ENCODE assay signal across 9 cellular contexts in the genomic region with DNA sequence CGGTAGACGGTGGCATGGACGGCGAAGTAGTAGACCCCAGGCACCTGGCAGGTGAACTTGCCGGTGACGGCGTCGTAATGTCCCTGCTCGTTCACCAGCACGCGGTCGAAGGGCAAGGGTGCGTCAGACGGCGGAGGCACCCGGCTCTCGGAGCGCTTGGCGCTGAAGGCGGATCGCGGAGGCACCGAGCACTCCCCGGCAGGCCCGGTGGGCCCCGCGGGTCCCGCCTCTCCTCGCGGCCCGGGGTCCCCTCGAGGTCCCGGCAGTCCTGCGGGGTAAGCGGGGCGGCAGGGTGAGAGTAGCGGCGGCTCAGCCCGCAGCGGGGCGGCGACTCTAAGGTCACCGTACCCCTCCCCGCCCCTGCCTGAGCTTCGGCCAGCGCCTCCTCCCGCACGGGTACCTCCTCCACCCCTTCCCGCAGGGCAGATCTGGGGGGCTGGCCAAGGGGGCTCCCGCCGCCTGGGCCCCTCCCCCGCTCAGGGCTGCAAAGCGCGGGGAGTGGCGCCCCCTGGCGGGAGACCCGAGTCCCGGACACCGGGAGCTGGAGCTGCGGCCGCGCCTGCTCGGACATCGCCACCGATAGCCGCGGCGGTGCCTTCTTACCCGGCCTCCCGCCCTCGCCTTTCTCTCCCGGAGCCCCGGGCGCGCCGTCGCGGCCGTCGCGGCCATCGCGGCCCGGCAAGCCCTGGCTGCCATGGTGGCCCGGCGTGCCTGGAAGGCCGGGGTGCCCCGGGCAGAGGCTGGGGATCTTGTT. TPM values are rescaled to one million over a fixed set of nuclear protein-coding genes. Genes with fewer than 3 reads are reported as not detected.
A peak's percentile ranks its signal among the peaks of the same experiment; 100 is the strongest.
DNase-seq lines count a peak whose midpoint lies in the region; ATAC-seq and TF ChIP-seq lines count a peak whose summit lies in the region.
"Had no signal": no experiment of that assay in that cellular context is flagged by ENCODE, and none has a peak within 500 bp of the region (broad histone marks: within the 10 kb centered on the region; RNA-seq: fewer than 3 reads in every experiment).

No MANE protein-coding gene starts in this region.

- in situ Hi-C loops in GM13977 (cut with MboI; ENCODE audit: low pct_unique_long_range_greater_than_20kb, low sequenced_read_pairs, unreplicated experiment), result no loop called here

- TF ChIP-seq CTCF in AG04449 (IDR thresholded peaks at IDR 0.05; ENCODE audit: insufficient read depth, low read length, missing control alignments) (peak; percentile 91), GM13977 (IDR thresholded peaks at IDR 0.05; ENCODE audit: extremely low read depth, insufficient read depth, missing control alignments) (peak; percentile 81), activated B cell treated with CpG ODN at 0.5 μM for 24 hours (IDR thresholded peaks at IDR 0.05) (no peak), upper lobe of right lung (IDR thresholded peaks at IDR 0.05) (peak; percentile 86)

- POLR2A ChIA-PET in AG04449 (lab: Yijun Ruan, JAX), result interaction anchor here (0.7 kb wide), 1 partner anchor 135 kb away, joined by 3 read pairs; no protein-coding TSS in a partner anchor
- POLR2A ChIA-PET in activated B cell treated with CpG ODN at 0.5 μM for 24 hours (lab: Charles Lee), result no interaction called here

- peaks cover 31% of the 10 kb centered on the region for H3K4me1 Mint-ChIP-seq in activated B cell treated with CpG ODN at 0.5 μM for 24 hours

- peaks cover 36% of the 10 kb centered on the region for H3K27me3 Mint-ChIP-seq in activated B cell treated with CpG ODN at 0.5 μM for 24 hours

- CTCF ChIA-PET in AG04449 (lab: Yijun Ruan, JAX), result interaction anchor here (0.7 to 14.1 kb wide), 35 partner anchors 8 to 254 kb away, joined by 3 to 358 read pairs (median 6); a partner anchor contains a TSS
- CTCF ChIA-PET in activated B cell treated with CpG ODN at 0.5 μM for 24 hours (lab: Charles Lee), result interaction anchor here (0.6 to 3.3 kb wide), 6 partner anchors 9 to 272 kb away, joined by 3 to 38 read pairs (median 4); a partner anchor contains a TSS

- H3K36me3 ChIP-seq in esophagus (ENCODE audit: control insufficient read depth in 2 of 2, insufficient read depth in 2 of 2, low read length in 1 of 2), result peaks cover 0 to 9% of the 10 kb centered on the region in 2 donors
- H3K36me3 ChIP-seq in mucosa of stomach (ENCODE audit: control insufficient read depth, insufficient read depth, low read length), result no peaks in the 10 kb centered on the region
- H3K36me3 ChIP-seq in upper lobe of right lung, result peaks cover 8% of the 10 kb centered on the region

- no peaks in the 10 kb centered on the region for H3K27me3 ChIP-seq in esophagus (ENCODE audit: control insufficient read depth in 1 of 2, insufficient read depth in 2 of 2, low read length in 2 of 2)
- peaks cover 46% of the 10 kb centered on the region for H3K27me3 ChIP-seq in mucosa of stomach (ENCODE audit: control insufficient read depth, insufficient read depth, low read length)
- peaks cover 18% of the 10 kb centered on the region for H3K27me3 ChIP-seq in upper lobe of right lung

- intact Hi-C loops in activated B cell treated with CpG ODN at 0.5 μM for 24 hours (cut with micrococcal nuclease), result loop anchor here (1.0 kb wide), 1 partner anchor 17 kb away; no protein-coding TSS in a partner anchor
- intact Hi-C loops in upper lobe of right lung (cut with DNase I), result no loop called here

- WGBS in esophagus, 2 donors, result 8 to 9% methylated on average over 81 to 88 of the region's 88 CpGs

- peak overlapping the region; percentile 59 for H3K4me3 ChIP-seq in AG04449 (ENCODE audit: low read depth, low read length)
- H3K4me3 ChIP-seq in esophagus (ENCODE audit: low read depth in 1 of 2, low read length in 2 of 2), result peak overlapping the region; percentile 37 to 38
- H3K4me3 ChIP-seq in mucosa of stomach (ENCODE audit: low read length), result no peak overlapping the region
- peak overlapping the region; percentile 54 for H3K4me3 ChIP-seq in upper lobe of right lung

- no peaks in the 10 kb centered on the region for H3K9me3 Mint-ChIP-seq in activated B cell treated with CpG ODN at 0.5 μM for 24 hours

- H3K9me3 ChIP-seq in esophagus (ENCODE audit: control insufficient read depth in 2 of 2, insufficient read depth in 1 of 2, low read depth in 1 of 2, low read length in 1 of 2) (no peaks in the 10 kb centered on the region), mucosa of stomach (ENCODE audit: control insufficient read depth, low read length) (no peaks in the 10 kb centered on the region), upper lobe of right lung (no peaks in the 10 kb centered on the region)

- peaks cover 12% of the 10 kb centered on the region for H3K36me3 Mint-ChIP-seq in activated B cell treated with CpG ODN at 0.5 μM for 24 hours (ENCODE audit: low read depth)

- H3K4me1 ChIP-seq in esophagus (ENCODE audit: control insufficient read depth in 2 of 2, insufficient read depth in 2 of 2, low read length in 1 of 2) (peaks cover 16 to 30% of the 10 kb centered on the region in 2 donors), mucosa of stomach (ENCODE audit: control insufficient read depth, insufficient read depth, low read length) (peaks cover 46% of the 10 kb centered on the region), upper lobe of right lung (peaks cover 32% of the 10 kb centered on the region)

- peak overlapping the region; percentile 66 for H3K9ac ChIP-seq in mucosa of stomach (ENCODE audit: low read length)

- H3K27ac ChIP-seq in esophagus (ENCODE audit: low read depth in 2 of 2, low read length in 1 of 2) (peak overlapping the region; percentile 63 to 82), upper lobe of right lung (peak overlapping the region; percentile 85)

- H3K27ac Mint-ChIP-seq in activated B cell treated with CpG ODN at 0.5 μM for 24 hours, result no peak overlapping the region

- ATAC-seq in activated B cell treated with CpG ODN at 0.5 μM for 24 hours (ENCODE audit: low read depth), result peak; percentile 16
- ATAC-seq in upper lobe of right lung, result peak; percentile 66
- no peak for ATAC-seq in GM21576 (IDR thresholded peaks at IDR 0.05; ENCODE audit: unreplicated experiment)
- no peak for ATAC-seq in HG02840 (IDR thresholded peaks at IDR 0.05; ENCODE audit: low FRiP score, unreplicated experiment)

- H3K4me3 Mint-ChIP-seq in activated B cell treated with CpG ODN at 0.5 μM for 24 hours, result no peak overlapping the region

- DNase-seq in AG04449 (ENCODE audit: low read depth, low spot score) (no peak), GM13977 (ENCODE audit: low spot score) (peak; percentile 86), activated B cell treated with CpG ODN at 0.5 μM for 24 hours (peak; percentile 19), upper lobe of right lung (peak; percentile 89)

RNA-seq across cellular contexts. Expression of a gene that starts 0.9 kb away (rescaled TPM):
- total RNA-seq in activated B cell treated with CpG ODN at 0.5 μM for 24 hours (not detected in 2 replicates), upper lobe of right lung (47.6 TPM)
- 1 to 10 TPM; 4.8 to 6.7 TPM for polyA plus RNA-seq in esophagus

RNA-seq across cellular contexts. Expression of a gene that starts 5.4 kb away (rescaled TPM):
- total RNA-seq in activated B cell treated with CpG ODN at 0.5 μM for 24 hours (20.1 and 21.2 TPM in 2 replicates), upper lobe of right lung (23.2 TPM)
- polyA plus RNA-seq in esophagus, result 10 to 100 TPM in 1 of 2 donors, 1 to 10 TPM in 1; 7.4 to 16.2 TPM

RNA-seq across cellular contexts. Expression of a gene that starts 6.7 kb away (rescaled TPM):
- total RNA-seq in activated B cell treated with CpG ODN at 0.5 μM for 24 hours, result not detected in 2 replicates
- not detected for polyA plus RNA-seq in esophagus
- total RNA-seq in upper lobe of right lung, result not detected
- total RNA-seq: pulmonary artery endothelial cell had no signal

RNA-seq across cellular contexts. Expression of a gene that starts 22.8 kb away (rescaled TPM):
- total RNA-seq in activated B cell treated with CpG ODN at 0.5 μM for 24 hours, result 0.15 and 0.20 TPM in 2 replicates
- polyA plus RNA-seq in esophagus, result 10 to 100 TPM; 10.3 to 34.4 TPM
- 134 TPM for total RNA-seq in upper lobe of right lung

RNA-seq across cellular contexts. Expression of a gene that starts 41.7 kb away (rescaled TPM):
- total RNA-seq in activated B cell treated with CpG ODN at 0.5 μM for 24 hours (0.24 TPM in 1 of 2 replicates, not detected in the other), upper lobe of right lung (3.0 TPM)
- polyA plus RNA-seq in esophagus, result 1 to 10 TPM; 2.1 to 4.9 TPM

Comparison
In these comparisons a context has a peak if more than half of its experiments do, and no peak if none do; other contexts are left out.
1. ATAC-seq: peak in activated B cell treated with CpG ODN at 0.5 μM for 24 hours (single experiment) and upper lobe of right lung (single experiment); none in GM21576 (single experiment) and HG02840 (single experiment).
2. RNA of a gene that starts 0.9 kb away (total RNA-seq): 47.6 TPM in upper lobe of right lung (single experiment); not detected in activated B cell treated with CpG ODN at 0.5 μM for 24 hours; every median in the first group is over 10 times any median in the second.